Comparison of ENCODE assay signal across 1 cellular context in genomic region chr7:21869785-21870402, GRCh38.
TF ChIP-seq lines count a peak whose summit lies in the region.

No MANE protein-coding gene starts in this region.

TF ChIP-seq in GM23338, 12 proteins besides CTCF, POLR2A, EP300 and RAD21 (continued from another document):
- TF ChIP-seq ZNF462 (CRISPR knock-in tag; IDR thresholded peaks at IDR 0.05), result no peak
- no peak for TF ChIP-seq EZH2phosphoT487 (IDR thresholded peaks at IDR 0.05; ENCODE audit: unreplicated experiment)
- no peak for TF ChIP-seq NANOG (IDR thresholded peaks at IDR 0.05; ENCODE audit: borderline replicate concordance)
- TF ChIP-seq POLR2AphosphoS5 (IDR thresholded peaks at IDR 0.05; ENCODE audit: low read depth), result no peak
- TF ChIP-seq ETS1 (IDR thresholded peaks at IDR 0.05), result no peak
- no peak for TF ChIP-seq CREB1 (CRISPR knock-in tag; IDR thresholded peaks at IDR 0.05; ENCODE audit: low read depth)
- no peak for TF ChIP-seq ZNF331 (CRISPR knock-in tag; IDR thresholded peaks at IDR 0.05; ENCODE audit: low read depth)
- no peak for TF ChIP-seq EZH2 (IDR thresholded peaks at IDR 0.05; ENCODE audit: low read depth, unreplicated experiment)
- no peak for TF ChIP-seq REST (IDR thresholded peaks at IDR 0.05; ENCODE audit: unreplicated experiment)
TF ChIP-seq in GM23338: peak in this region for 0.
